In the genomic region with DNA sequence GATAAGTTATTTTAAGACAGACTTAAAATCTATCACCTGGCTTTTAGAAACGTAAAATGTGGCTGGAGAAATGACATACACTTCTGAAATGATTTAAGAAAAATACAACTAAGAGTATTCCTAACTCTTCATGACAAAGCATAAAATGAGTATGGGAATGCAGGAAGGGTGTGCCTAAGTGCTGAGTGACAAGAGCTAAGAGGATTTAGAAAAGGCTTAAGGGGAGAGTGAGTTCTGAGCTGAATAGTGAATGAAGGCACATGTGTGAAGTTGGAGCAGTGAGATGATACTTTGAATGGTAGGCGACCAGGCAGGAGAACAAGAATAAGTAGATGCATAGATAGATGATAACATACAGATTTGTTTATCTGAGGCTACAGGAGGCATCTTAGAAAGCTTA, we compare ENCODE assay signal across 16 cellular contexts.
DNase-seq lines count a peak whose midpoint lies in the region; ATAC-seq, FAIRE-seq and TF ChIP-seq lines count a peak whose summit lies in the region.
"Had no signal": no experiment of that assay in that cellular context is flagged by ENCODE, and none has a peak within 500 bp of the region (broad histone marks: within the 10 kb centered on the region; RNA-seq: fewer than 3 reads in every experiment).

No MANE protein-coding gene starts in this region.

- H3K4ac ChIP-seq in IMR-90 (ENCODE audit: low read depth, low read length) (no peak overlapping the region), mesendoderm (ENCODE audit: low read depth, low read length) (no peak overlapping the region)

- no peak for DNase-seq in D721Med (ENCODE audit: insufficient read length, low spot score)
- DNase-seq in IMR-90: no peak
- DNase-seq in mesendoderm: peak; percentile 10
- peak; percentile 69 for DNase-seq in retinal pigment epithelial cell (ENCODE audit: low read depth)
- no peak for DNase-seq in iPS-NIHi11 (ENCODE audit: low spot score)
- DNase-seq in GM19240 (ENCODE audit: insufficient read length, low spot score): no peak
- DNase-seq in activated CD4-positive, alpha-beta T cell treated with anti-CD3 and anti-CD28 coated beads for 48 hours: no peak
- DNase-seq: 8988T; CD4-positive, alpha-beta memory T cell; DMS79 treated with DMSO at 0.1 percent for 48 hours; GF-D8; HFFc6 had no signal

- H3K36me3 ChIP-seq in IMR-90 (ENCODE audit: control insufficient read depth, insufficient read depth, low read length) (no peaks in the 10 kb centered on the region), mesendoderm (ENCODE audit: control insufficient read depth, insufficient read depth, low read length) (no peaks in the 10 kb centered on the region)
- H3K36me3 ChIP-seq: BLaER1 had no signal

- POLR2A ChIA-PET in IMR-90 (lab: Charles Lee; ENCODE audit: unreplicated experiment): no interaction called here

- peak overlapping the region; percentile 27 for H2AFZ ChIP-seq in IMR-90 (replicated peaks; ENCODE audit: low read length, poor library complexity)

- no peaks in the 10 kb centered on the region for H3K27me3 ChIP-seq in IMR-90 (ENCODE audit: control insufficient read depth, insufficient read depth, low read length)
- no peaks in the 10 kb centered on the region for H3K27me3 ChIP-seq in mesendoderm (ENCODE audit: insufficient read depth, low read length, poor library complexity)
- H3K27me3 ChIP-seq: BLaER1 had no signal

- in situ Hi-C loops in IMR-90 (cut with MboI; ENCODE audit: low sequenced_read_pairs): no loop called here

- CTCF ChIA-PET in IMR-90 (lab: Yijun Ruan, JAX): no interaction called here

- H3K9ac ChIP-seq in IMR-90 (ENCODE audit: low read depth, low read length): no peak overlapping the region
- H3K9ac ChIP-seq in mesendoderm (ENCODE audit: low read length): no peak overlapping the region
- H3K9ac ChIP-seq: BLaER1 had no signal

- no peaks in the 10 kb centered on the region for H3K9me3 ChIP-seq in IMR-90 (ENCODE audit: control insufficient read depth, insufficient read depth, low read length)
- H3K9me3 ChIP-seq: BLaER1 had no signal

- H3K9me1 ChIP-seq in IMR-90 (ENCODE audit: insufficient read depth, low read length): no peaks in the 10 kb centered on the region

- H3K4me3 ChIP-seq in IMR-90 (ENCODE audit: insufficient read depth, low read depth, low read length) (no peak overlapping the region), mesendoderm (ENCODE audit: low read length) (no peak overlapping the region), retinal pigment epithelial cell (ENCODE audit: low read length) (no peak overlapping the region)
- H3K4me3 ChIP-seq: BLaER1 had no signal

- no peak overlapping the region for H2AK9ac ChIP-seq in IMR-90 (replicated peaks; ENCODE audit: low read depth, low read length, poor library complexity)

- H4K5ac ChIP-seq in IMR-90 (ENCODE audit: low read depth, low read length) (no peak overlapping the region), mesendoderm (ENCODE audit: low read length) (no peak overlapping the region)

- no peak overlapping the region for H2BK15ac ChIP-seq in IMR-90 (ENCODE audit: low read depth, low read length)
- no peak overlapping the region for H2BK15ac ChIP-seq in mesendoderm (replicated peaks; ENCODE audit: low read depth)

- no peaks in the 10 kb centered on the region for H3K79me1 ChIP-seq in IMR-90 (ENCODE audit: low read depth in 1 of 2, low read length in 2 of 2)
- H3K79me1 ChIP-seq in mesendoderm (ENCODE audit: low read length): no peaks in the 10 kb centered on the region

- no peak overlapping the region for H4K91ac ChIP-seq in IMR-90 (ENCODE audit: insufficient read depth, low read depth, low read length)

- no peaks in the 10 kb centered on the region for H3K4me1 ChIP-seq in IMR-90 (ENCODE audit: control insufficient read depth, insufficient read depth, low read length)
- no peaks in the 10 kb centered on the region for H3K4me1 ChIP-seq in mesendoderm (ENCODE audit: control insufficient read depth, low read depth, low read length)
- H3K4me1 ChIP-seq: BLaER1 had no signal

- no peak overlapping the region for H2BK120ac ChIP-seq in IMR-90 (ENCODE audit: low read depth, low read length)
- H2BK120ac ChIP-seq in mesendoderm (ENCODE audit: low read depth, low read length): no peak overlapping the region

- TF ChIP-seq POLR2A in IMR-90 (IDR thresholded peaks at IDR 0.05; ENCODE audit: low read depth, low read length): no peak

- H4K8ac ChIP-seq in IMR-90 (ENCODE audit: low read depth in 2 of 2, low read length in 2 of 2) (no peak overlapping the region), mesendoderm (ENCODE audit: low read depth, low read length) (no peak overlapping the region)

- H3K18ac ChIP-seq in IMR-90 (ENCODE audit: low read depth, low read length) (no peak overlapping the region), mesendoderm (ENCODE audit: low read length) (no peak overlapping the region)

- no TSS peak for BruUV-seq in IMR-90 (replicated peaks; lab: Mats Ljungman, UMichigan)

- TF ChIP-seq CTCF in D721Med (IDR thresholded peaks at IDR 0.05; ENCODE audit: insufficient read depth, missing control alignments): no peak
- TF ChIP-seq CTCF in IMR-90 (conservative IDR thresholded peaks at IDR 0.05; ENCODE audit: low read depth, low read length): no peak
- no peak for TF ChIP-seq CTCF in retinal pigment epithelial cell (conservative IDR thresholded peaks at IDR 0.05; ENCODE audit: low read depth, low read length)

- H3K14ac ChIP-seq in IMR-90 (replicated peaks; ENCODE audit: low read depth, low read length): no peak overlapping the region

- intact Hi-C loops in IMR-90 (cut with micrococcal nuclease): no loop called here

- H3K4me2 ChIP-seq in IMR-90 (ENCODE audit: low read depth, low read length) (no peak overlapping the region), mesendoderm (ENCODE audit: low read length) (no peak overlapping the region)
- H3K4me2 ChIP-seq: BLaER1 had no signal

- no peak overlapping the region for H2BK5ac ChIP-seq in IMR-90 (ENCODE audit: low read depth, low read length, poor library complexity, severe bottlenecking)
- no peak overlapping the region for H2BK5ac ChIP-seq in mesendoderm (ENCODE audit: low read length)

- no peak overlapping the region for H2AK5ac ChIP-seq in IMR-90 (ENCODE audit: low read depth, low read length)
- no peak overlapping the region for H2AK5ac ChIP-seq in mesendoderm (ENCODE audit: low read length)

- dilution Hi-C loops in IMR-90 (cut with HindIII; ENCODE audit: low sequenced_read_pairs, unreplicated experiment): no loop called here

- WGBS in IMR-90 (ENCODE audit: extremely low coverage in 2 of 2, insufficient read length in 1 of 2), 2 experiments: no CpG with 5 or more reads among the region's 2 CpGs
- no CpG with 5 or more reads among the region's 2 CpGs for WGBS in mesendoderm (ENCODE audit: extremely low coverage, insufficient coverage, low lambda C conversion rate)

- H2BK20ac ChIP-seq in IMR-90 (ENCODE audit: low read depth, low read length): no peak overlapping the region

- no peaks in the 10 kb centered on the region for H4K20me1 ChIP-seq in IMR-90 (ENCODE audit: insufficient read depth, low read length)
- H4K20me1 ChIP-seq: BLaER1 had no signal

- H3K23ac ChIP-seq in IMR-90 (ENCODE audit: low read depth, low read length) (no peak overlapping the region), mesendoderm (ENCODE audit: low read length) (no peak overlapping the region)

- no peak for ATAC-seq in IMR-90 (ENCODE audit: low read depth)
- ATAC-seq: HCT116 had no signal

- H3K27ac ChIP-seq in IMR-90 (ENCODE audit: insufficient read depth, low read length) (no peak overlapping the region), mesendoderm (ENCODE audit: low read depth, low read length) (no peak overlapping the region)
- H3K27ac ChIP-seq: BLaER1, HL-60 had no signal

- no peaks in the 10 kb centered on the region for H3K79me2 ChIP-seq in mesendoderm (ENCODE audit: control insufficient read depth, insufficient read depth, low read length)

- FAIRE-seq in D721Med (lab: Jason Lieb, UNC): peak; percentile 29
- FAIRE-seq: H54 had no signal

- no peak overlapping the region for H3K56ac ChIP-seq in IMR-90 (ENCODE audit: extremely low read depth, insufficient read depth, low read length)
- H3K56ac ChIP-seq in mesendoderm (ENCODE audit: low read length): no peak overlapping the region

- no peak for TF ChIP-seq RAD21 in IMR-90 (IDR thresholded peaks at IDR 0.05; ENCODE audit: low read length)

TF ChIP-seq in IMR-90, 13 proteins besides CTCF, POLR2A, EP300 and RAD21:
- no peak for TF ChIP-seq SMC3 (IDR thresholded peaks at IDR 0.05; ENCODE audit: low read depth, low read length)
- no peak for TF ChIP-seq MAZ (IDR thresholded peaks at IDR 0.05; ENCODE audit: borderline replicate concordance, low read depth, low read length)
- TF ChIP-seq, protein P1, sequence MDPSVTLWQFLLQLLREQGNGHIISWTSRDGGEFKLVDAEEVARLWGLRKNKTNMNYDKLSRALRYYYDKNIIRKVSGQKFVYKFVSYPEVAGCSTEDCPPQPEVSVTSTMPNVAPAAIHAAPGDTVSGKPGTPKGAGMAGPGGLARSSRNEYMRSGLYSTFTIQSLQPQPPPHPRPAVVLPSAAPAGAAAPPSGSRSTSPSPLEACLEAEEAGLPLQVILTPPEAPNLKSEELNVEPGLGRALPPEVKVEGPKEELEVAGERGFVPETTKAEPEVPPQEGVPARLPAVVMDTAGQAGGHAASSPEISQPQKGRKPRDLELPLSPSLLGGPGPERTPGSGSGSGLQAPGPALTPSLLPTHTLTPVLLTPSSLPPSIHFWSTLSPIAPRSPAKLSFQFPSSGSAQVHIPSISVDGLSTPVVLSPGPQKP (IDR thresholded peaks at IDR 0.05; ENCODE audit: borderline replicate concordance, low read depth, low read length): no peak
- TF ChIP-seq NFE2L2 (IDR thresholded peaks at IDR 0.05; ENCODE audit: low read depth, low read length): no peak
- no peak for TF ChIP-seq BHLHE40 (IDR thresholded peaks at IDR 0.05; ENCODE audit: low read depth, low read length)
- TF ChIP-seq MXI1 (IDR thresholded peaks at IDR 0.05; ENCODE audit: borderline replicate concordance, low read depth, low read length): no peak
- TF ChIP-seq FOS (IDR thresholded peaks at IDR 0.05; ENCODE audit: low read depth, low read length): no peak
- TF ChIP-seq RCOR1 (IDR thresholded peaks at IDR 0.05; ENCODE audit: insufficient replicate concordance, low read length): no peak

Comparison
In these comparisons a context has a peak if more than half of its experiments do, and no peak if none do; other contexts are left out.
1. DNase-seq: peak in mesendoderm (single experiment) and retinal pigment epithelial cell (single experiment); none in D721Med (single experiment), IMR-90 (single experiment), iPS-NIHi11 (single experiment), GM19240 (single experiment) and activated CD4-positive, alpha-beta T cell treated with anti-CD3 and anti-CD28 coated beads for 48 hours (single experiment).